16 cellular contexts compared by ENCODE assay signal in genomic region chr9:36930941-36931340, GRCh38.
A peak's percentile ranks its signal among the peaks of the same experiment; 100 is the strongest.
DNase-seq lines count a peak whose midpoint lies in the region; ATAC-seq and TF ChIP-seq lines count a peak whose summit lies in the region.
"Had no signal": no experiment of that assay in that cellular context is flagged by ENCODE, and none has a peak within 500 bp of the region (broad histone marks: within the 10 kb centered on the region; RNA-seq: fewer than 3 reads in every experiment).

No MANE protein-coding gene starts in this region.

- ATAC-seq in GM18520 (IDR thresholded peaks at IDR 0.05; ENCODE audit: unreplicated experiment), result no peak
- ATAC-seq: A549; CD8-positive, alpha-beta T cell had no signal

- TF ChIP-seq CTCF in type B pancreatic cell (conservative IDR thresholded peaks at IDR 0.05), result no peak
- no peak for TF ChIP-seq CTCF in colonic mucosa (IDR thresholded peaks at IDR 0.05)
- no peak for TF ChIP-seq CTCF in nephron progenitor cell (IDR thresholded peaks at IDR 0.05)

- H3K27me3 Mint-ChIP-seq in type B pancreatic cell, result peaks cover 32% of the 10 kb centered on the region
- peaks cover 42% of the 10 kb centered on the region for H3K27me3 Mint-ChIP-seq in nephron progenitor cell (ENCODE audit: low read depth, poor library complexity)

- H3K4me1 ChIP-seq in neuronal stem cell (ENCODE audit: control insufficient read depth in 2 of 2, insufficient read depth in 1 of 2, low read depth in 1 of 2, low read length in 2 of 2) (no peaks in the 10 kb centered on the region), colonic mucosa (no peaks in the 10 kb centered on the region)

- H3K4me3 Mint-ChIP-seq in type B pancreatic cell, result no peak overlapping the region
- no peak overlapping the region for H3K4me3 Mint-ChIP-seq in nephron progenitor cell
- H3K4me3 Mint-ChIP-seq: CD14-positive monocyte; CD8-positive, alpha-beta T cell had no signal

- H3K14ac ChIP-seq in neuronal stem cell (ENCODE audit: low read length), result peak overlapping the region; percentile 21

- H3K4me3 ChIP-seq in neuronal stem cell (ENCODE audit: low read length in 2 of 2) (no peak overlapping the region), colonic mucosa (no peak overlapping the region)
- H3K4me3 ChIP-seq: A549 had no signal

- no peak overlapping the region for H2BK5ac ChIP-seq in neuronal stem cell (ENCODE audit: low read length)

- peak overlapping the region; percentile 11 for H2BK15ac ChIP-seq in neuronal stem cell (ENCODE audit: low read length)

- H3K27me3 ChIP-seq in neuronal stem cell (ENCODE audit: control insufficient read depth in 3 of 3, insufficient read depth in 3 of 3, low read depth in 1 of 3, low read length in 3 of 3), result no peaks in the 10 kb centered on the region
- H3K27me3 ChIP-seq in colonic mucosa, result no peaks in the 10 kb centered on the region

- H3K4ac ChIP-seq in neuronal stem cell (ENCODE audit: low read length), result no peak overlapping the region

- no peak overlapping the region for H2AFZ ChIP-seq in neuronal stem cell (ENCODE audit: low read length)

- H3K36me3 Mint-ChIP-seq in type B pancreatic cell (no peaks in the 10 kb centered on the region), nephron progenitor cell (ENCODE audit: low read depth) (no peaks in the 10 kb centered on the region)
- H3K36me3 Mint-ChIP-seq: CD14-positive monocyte; CD8-positive, alpha-beta T cell had no signal

- H3K27ac ChIP-seq in neuronal stem cell (replicated peaks; ENCODE audit: low read length), result no peak overlapping the region
- no peak overlapping the region for H3K27ac ChIP-seq in colonic mucosa
- H3K27ac ChIP-seq: A549 had no signal

- H4K8ac ChIP-seq in neuronal stem cell (ENCODE audit: low read depth, low read length), result no peak overlapping the region

- no peak overlapping the region for H3K18ac ChIP-seq in neuronal stem cell (ENCODE audit: low read length)

- H2BK12ac ChIP-seq in neuronal stem cell (ENCODE audit: low read length), result no peak overlapping the region

- H3K9me3 Mint-ChIP-seq in type B pancreatic cell (no peaks in the 10 kb centered on the region), nephron progenitor cell (peaks cover 9% of the 10 kb centered on the region)

- WGBS in neuronal stem cell (ENCODE audit: extremely low coverage in 2 of 2, insufficient read length in 2 of 2, insufficient replicate concordance in 1 of 2), 2 donors, result no CpG with 5 or more reads among the region's 4 CpGs

- intact Hi-C loops in colonic mucosa (cut with DNase I), result no loop called here

- H3K36me3 ChIP-seq in neuronal stem cell (replicated peaks in 1 of 2; ENCODE audit: control insufficient read depth in 2 of 2, insufficient read depth in 2 of 2, low read length in 2 of 2) (peaks cover 0 to 40% of the 10 kb centered on the region in 2 donors), colonic mucosa (no peaks in the 10 kb centered on the region)

- peak overlapping the region; percentile 10 for H3K23ac ChIP-seq in neuronal stem cell (ENCODE audit: low read depth, low read length, poor library complexity)

- no peak overlapping the region for H2BK120ac ChIP-seq in neuronal stem cell (ENCODE audit: low read depth, low read length)

- no peak overlapping the region for H3K27ac Mint-ChIP-seq in type B pancreatic cell
- H3K27ac Mint-ChIP-seq in nephron progenitor cell, result no peak overlapping the region
- H3K27ac Mint-ChIP-seq: CD14-positive monocyte; CD8-positive, alpha-beta T cell had no signal

- H2AK5ac ChIP-seq in neuronal stem cell (ENCODE audit: low read depth, low read length), result no peak overlapping the region

- no peaks in the 10 kb centered on the region for H3K4me1 Mint-ChIP-seq in type B pancreatic cell (ENCODE audit: unreplicated experiment)
- peaks cover 14% of the 10 kb centered on the region for H3K4me1 Mint-ChIP-seq in nephron progenitor cell
- H3K4me1 Mint-ChIP-seq: CD14-positive monocyte had no signal

- no peak overlapping the region for H3K4me2 ChIP-seq in neuronal stem cell (ENCODE audit: insufficient read depth, low read length, poor library complexity, severe bottlenecking)
- H3K4me2 ChIP-seq: A549 had no signal

- DNase-seq in NCI-H146 (lab: John Stamatoyannopoulos, UW) (peak; percentile 34), ecto neural progenitor cell (ENCODE audit: low spot score) (peak; percentile 19), neuronal stem cell (ENCODE audit: low spot score) (no peak), type B pancreatic cell (ENCODE audit: extremely low spot score, unreplicated experiment) (peak; percentile 50), cortex of kidney (lab: John Stamatoyannopoulos, UW) (no peak), colonic mucosa (no peak), nephron progenitor cell (no peak)
- DNase-seq: COR-L47, DMS153, DMS79 treated with DMSO at 0.1 percent for 48 hours, EL, IMR-90 had no signal

- H3K9me3 ChIP-seq in neuronal stem cell (replicated peaks in 1 of 2; ENCODE audit: control insufficient read depth in 2 of 2, insufficient read depth in 1 of 2, low read depth in 1 of 2, low read length in 2 of 2), result peaks cover 0 to 16% of the 10 kb centered on the region in 2 donors
- H3K9me3 ChIP-seq in colonic mucosa, result no peaks in the 10 kb centered on the region

- no peaks in the 10 kb centered on the region for H3K79me1 ChIP-seq in neuronal stem cell (ENCODE audit: low read depth, low read length)

- no peak overlapping the region for H3K9ac ChIP-seq in neuronal stem cell (ENCODE audit: low read depth, low read length, poor library complexity)
- no peak overlapping the region for H3K9ac ChIP-seq in colonic mucosa (ENCODE audit: low read depth in 2 of 2, low read length in 2 of 2)

- H4K91ac ChIP-seq in neuronal stem cell (ENCODE audit: low read depth, low read length, poor library complexity), result peak overlapping the region; percentile 35

Comparison
In these comparisons a context has a peak if more than half of its experiments do, and no peak if none do; other contexts are left out.
1. DNase-seq: peak in NCI-H146 (single experiment), ecto neural progenitor cell (single experiment) and type B pancreatic cell (single experiment); none in neuronal stem cell (single experiment), cortex of kidney (single experiment), colonic mucosa (single experiment) and nephron progenitor cell (single experiment).